8 cellular contexts compared by ENCODE assay signal in the genomic region with DNA sequence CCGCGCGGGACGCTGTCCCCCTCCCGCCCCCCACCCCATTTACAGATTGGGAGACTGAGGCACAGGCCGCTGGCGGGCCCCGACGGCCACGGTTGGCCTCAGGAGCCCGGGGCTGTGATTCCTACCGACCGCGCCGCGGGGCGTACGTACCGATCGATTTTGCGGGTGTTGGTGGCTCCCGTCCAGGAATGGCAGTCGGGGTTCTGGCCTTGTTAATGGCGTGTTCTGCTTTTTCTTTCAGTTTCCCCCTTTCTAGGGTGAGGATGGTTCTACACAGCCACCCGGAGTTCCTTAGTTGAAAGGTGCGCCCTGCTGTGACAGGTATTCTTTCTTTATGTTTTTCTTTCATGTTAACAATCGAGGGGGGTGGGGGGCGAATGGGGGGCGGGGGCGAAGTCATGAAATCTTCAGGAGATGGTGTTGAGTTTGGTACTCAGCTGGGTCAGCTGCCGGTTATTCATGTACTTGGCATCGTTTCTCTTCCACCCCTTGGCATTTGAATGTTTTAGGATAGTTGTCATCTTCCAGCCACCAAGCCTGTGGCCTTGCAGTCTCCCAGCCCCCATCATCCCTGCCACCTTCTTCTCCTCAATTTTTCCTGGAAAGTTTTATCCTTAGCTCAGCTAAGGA. TPM values are rescaled to one million over a fixed set of nuclear protein-coding genes. Genes with fewer than 3 reads are reported as not detected.
A peak's percentile ranks its signal among the peaks of the same experiment; 100 is the strongest.
DNase-seq lines count a peak whose midpoint lies in the region; ATAC-seq lines count a peak whose summit lies in the region.

No MANE protein-coding gene starts in this region.

- peak overlapping the region; percentile 93 to 95 for H3K9ac ChIP-seq in stomach smooth muscle (ENCODE audit: low read length in 2 of 2)

- 0 to 1% methylated on average over 28 to 31 of the region's 32 CpGs for WGBS in ectodermal cell, 2 experiments

- no peaks in the 10 kb centered on the region for H3K36me3 ChIP-seq in ectodermal cell (ENCODE audit: control insufficient read depth, insufficient read depth, low read length)
- H3K36me3 ChIP-seq in stomach smooth muscle (ENCODE audit: control insufficient read depth in 2 of 2, insufficient read depth in 2 of 2, low read length in 2 of 2) = peaks cover 0 to 3% of the 10 kb centered on the region in 2 donors

- no peaks in the 10 kb centered on the region for H3K27me3 ChIP-seq in ectodermal cell (ENCODE audit: control insufficient read depth, insufficient read depth, low read length, poor library complexity, severe bottlenecking)
- no peaks in the 10 kb centered on the region for H3K27me3 ChIP-seq in stomach smooth muscle (ENCODE audit: control insufficient read depth in 1 of 2, insufficient read depth in 2 of 2, low read length in 2 of 2)

- ATAC-seq in GM18873 (IDR thresholded peaks at IDR 0.05; ENCODE audit: low FRiP score, unreplicated experiment) = no peak

- H3K9me3 ChIP-seq in ectodermal cell (ENCODE audit: control insufficient read depth, low read length) (no peaks in the 10 kb centered on the region), stomach smooth muscle (ENCODE audit: control insufficient read depth in 2 of 2, low read length in 2 of 2) (no peaks in the 10 kb centered on the region)

- peak; percentile 25 for DNase-seq in COR-L47 (lab: John Stamatoyannopoulos, UW)
- peak; percentile 15 for DNase-seq in HT1080 (ENCODE audit: low read depth)
- peak; percentile 32 to 45 for DNase-seq in activated CD4-positive, alpha-beta T cell treated with anti-CD3 and anti-CD28 coated beads for 4 hours
- peak; percentile 47 for DNase-seq in medulla oblongata (ENCODE audit: extremely low spot score)
- DNase-seq in NCI-H2029 (lab: John Stamatoyannopoulos, UW) = no peak

- H3K27ac ChIP-seq in ectodermal cell (ENCODE audit: insufficient read depth, low read depth, low read length, poor library complexity, severe bottlenecking) (no peak overlapping the region), stomach smooth muscle (ENCODE audit: low read length) (peak overlapping the region; percentile 79)

- H3K4me3 ChIP-seq in ectodermal cell (ENCODE audit: insufficient read depth, low read depth, low read length) (peak overlapping the region; percentile 70), stomach smooth muscle (ENCODE audit: low read length in 2 of 2) (peak overlapping the region; percentile 82 to 86)

- H3K4me1 ChIP-seq in ectodermal cell (ENCODE audit: control insufficient read depth, insufficient read depth, low read length) (peaks cover 5% of the 10 kb centered on the region), stomach smooth muscle (ENCODE audit: control insufficient read depth, insufficient read depth, low read length) (peaks cover 6% of the 10 kb centered on the region)

RNA-seq across cellular contexts. Expression of a gene that starts 0.8 kb away (rescaled TPM):
- total RNA-seq in HT1080 (2014; rRNA removed; shearing (Covaris generic)) = 11.8 and 12.7 TPM in 2 replicates
- polyA plus RNA-seq in HT1080 (2015; cell fraction: cytosol; rRNA removed) = 11.1 and 14.7 TPM in 2 replicates
- 17.9 and 23.0 TPM in 2 replicates for polyA plus RNA-seq in HT1080 (2015; cell fraction: nucleus; rRNA removed)
- 14.4 TPM for polyA plus RNA-seq in ectodermal cell (2013, experiment 1 of 4)
- polyA plus RNA-seq in ectodermal cell (2013, experiment 2 of 4) = 14.2 TPM
- 9.0 TPM for polyA plus RNA-seq in ectodermal cell (2013, experiment 3 of 4)
- polyA plus RNA-seq in ectodermal cell (2013, experiment 4 of 4) = 10.7 TPM

RNA-seq across cellular contexts. Expression of a gene that starts 49.2 kb away (rescaled TPM):
- not detected in 2 replicates for total RNA-seq in HT1080 (2014; rRNA removed; shearing (Covaris generic))
- polyA plus RNA-seq in HT1080 (2015; cell fraction: cytosol; rRNA removed) = 0.03 TPM in 2 replicates
- 0.06 and 0.09 TPM in 2 replicates for polyA plus RNA-seq in HT1080 (2015; cell fraction: nucleus; rRNA removed)
- 0.52 TPM for polyA plus RNA-seq in ectodermal cell (2013, experiment 1 of 4)
- polyA plus RNA-seq in ectodermal cell (2013, experiment 2 of 4) = 0.18 TPM
- polyA plus RNA-seq in ectodermal cell (2013, experiment 3 of 4) = 0.32 TPM
- 0.16 TPM for polyA plus RNA-seq in ectodermal cell (2013, experiment 4 of 4)
